In genomic region chr17:45048795-45049563, GRCh38 we compare ENCODE assay signal across 11 cellular contexts. TPM values are rescaled to one million over a fixed set of nuclear protein-coding genes. Genes with fewer than 3 reads are reported as not detected.
DNase-seq lines count a peak whose midpoint lies in the region; ATAC-seq and TF ChIP-seq lines count a peak whose summit lies in the region.
"Had no signal": no experiment of that assay in that cellular context is flagged by ENCODE, and none has a peak within 500 bp of the region (broad histone marks: within the 10 kb centered on the region; RNA-seq: fewer than 3 reads in every experiment).

No MANE protein-coding gene starts in this region.

- H3K4me3 ChIP-seq in RWPE2 (ENCODE audit: severe bottlenecking) (no peak overlapping the region), epithelial cell of esophagus (ENCODE audit: low read length) (no peak overlapping the region), smooth muscle cell (no peak overlapping the region)

- H3K36me3 ChIP-seq in RWPE2 (ENCODE audit: low read depth) (peaks cover 26% of the 10 kb centered on the region), smooth muscle cell (ENCODE audit: low read depth) (no peaks in the 10 kb centered on the region)

- H3K27me3 Mint-ChIP-seq in activated T-cell treated with anti-CD3 and anti-CD28 coated beads, Interleukin-2, amount 50 U/mL, for 24 hours = no peaks in the 10 kb centered on the region

- no peak overlapping the region for H3K9ac ChIP-seq in smooth muscle cell (ENCODE audit: low read depth)

- no peak for ATAC-seq in RWPE2 (ENCODE audit: low read depth)
- ATAC-seq: activated CD4-positive, CD25-positive, alpha-beta regulatory T cell treated with anti-CD3 and anti-CD28 coated beads, Interleukin-2, amount 50 U/mL, for 24 hours had no signal

- H3K4me2 ChIP-seq in smooth muscle cell = no peak overlapping the region

- peaks cover 14% of the 10 kb centered on the region for H3F3A ChIP-seq in smooth muscle cell (ENCODE audit: low read depth)

- no peak overlapping the region for H2AFZ ChIP-seq in smooth muscle cell (ENCODE audit: low read depth)

- H3K27ac ChIP-seq in RWPE2 (ENCODE audit: poor library complexity, severe bottlenecking) (peak overlapping the region; percentile 97), smooth muscle cell (ENCODE audit: low read depth) (no peak overlapping the region)

- H3K27ac Mint-ChIP-seq in activated T-cell treated with anti-CD3 and anti-CD28 coated beads, Interleukin-2, amount 50 U/mL, for 24 hours = peak overlapping the region; percentile 98

- no peaks in the 10 kb centered on the region for H3K9me3 Mint-ChIP-seq in activated T-cell treated with anti-CD3 and anti-CD28 coated beads, Interleukin-2, amount 50 U/mL, for 24 hours

- TF ChIP-seq CTCF in RWPE2 (IDR thresholded peaks at IDR 0.05; ENCODE audit: poor library complexity, severe bottlenecking) = peak; percentile 26
- TF ChIP-seq CTCF in epithelial cell of esophagus (IDR thresholded peaks at IDR 0.05; ENCODE audit: insufficient read depth, low read depth, low read length, missing control alignments) = peak; percentile 29
- TF ChIP-seq CTCF in smooth muscle cell (IDR thresholded peaks at IDR 0.05; ENCODE audit: borderline replicate concordance, insufficient read depth, poor library complexity, severe bottlenecking) = peak; percentile 25

- H3K27me3 ChIP-seq in RWPE2 (ENCODE audit: insufficient read depth, poor library complexity, severe bottlenecking) = no peaks in the 10 kb centered on the region
- H3K27me3 ChIP-seq in smooth muscle cell (ENCODE audit: low read depth) = no peaks in the 10 kb centered on the region

- peaks cover 60% of the 10 kb centered on the region for H3K79me2 ChIP-seq in smooth muscle cell (ENCODE audit: low read depth)

- peaks cover 41% of the 10 kb centered on the region for H3K36me3 Mint-ChIP-seq in activated T-cell treated with anti-CD3 and anti-CD28 coated beads, Interleukin-2, amount 50 U/mL, for 24 hours (ENCODE audit: low read depth)

- H3K9me3 ChIP-seq in RWPE2 (ENCODE audit: severe bottlenecking) = no peaks in the 10 kb centered on the region
- H3K9me3 ChIP-seq in smooth muscle cell (replicated peaks; ENCODE audit: low read depth) = no peaks in the 10 kb centered on the region

- peaks cover 57% of the 10 kb centered on the region for H3K4me1 ChIP-seq in RWPE2 (ENCODE audit: insufficient read depth, poor library complexity, severe bottlenecking)
- peaks cover 4% of the 10 kb centered on the region for H3K4me1 ChIP-seq in smooth muscle cell (ENCODE audit: low read depth)

- no peak for DNase-seq in activated T-cell treated with anti-CD3 and anti-CD28 coated beads, Interleukin-2, amount 50 U/mL, for 24 hours
- DNase-seq in activated T-cell treated with anti-CD3 and anti-CD28 coated beads for 4 hours (no peak), RWPE2 (ENCODE audit: low spot score) (no peak), epithelial cell of esophagus (ENCODE audit: low read depth) (no peak), smooth muscle cell (lab: John Stamatoyannopoulos, UW; ENCODE audit: unreplicated experiment) (no peak), T-helper 9 cell (no peak), kidney tubule cell (ENCODE audit: low spot score) (no peak), NCI-H146 (lab: John Stamatoyannopoulos, UW) (no peak)
- DNase-seq: NCI-H446; stimulated activated CD4-positive, alpha-beta T cell treated with anti-CD3 and anti-CD28 coated beads, Interleukin-4, amount 100 ng/mL, for 24 hours had no signal

- peaks cover 52% of the 10 kb centered on the region for H3K4me1 Mint-ChIP-seq in activated T-cell treated with anti-CD3 and anti-CD28 coated beads, Interleukin-2, amount 50 U/mL, for 24 hours (ENCODE audit: low read depth)

- H4K20me1 ChIP-seq in smooth muscle cell (ENCODE audit: low read depth) = peaks cover 23% of the 10 kb centered on the region

- 97% methylated on average over 8 of the region's 8 CpGs for WGBS in smooth muscle cell (ENCODE audit: low lambda C conversion rate)

- peak overlapping the region; percentile 95 for H3K4me3 Mint-ChIP-seq in activated T-cell treated with anti-CD3 and anti-CD28 coated beads, Interleukin-2, amount 50 U/mL, for 24 hours

RNA-seq across cellular contexts. Expression of gene DCAKD, which starts 2.5 kb away (rescaled TPM):
- total RNA-seq in smooth muscle cell = 24.3 and 42.3 TPM in 2 replicates
- 25.7 and 28.4 TPM in 2 replicates for polyA plus RNA-seq in smooth muscle cell

RNA-seq across cellular contexts. Expression of gene NMT1, which starts 12.1 kb away (rescaled TPM):
- total RNA-seq in smooth muscle cell = 78.7 and 87.6 TPM in 2 replicates
- 105 and 148 TPM in 2 replicates for polyA plus RNA-seq in smooth muscle cell
